Comparison of ENCODE assay signal across 18 cellular contexts in genomic region chr19:3813473-3814392, GRCh38. TPM values are rescaled to one million over a fixed set of nuclear protein-coding genes. Genes with fewer than 3 reads are reported as not detected.
DNase-seq lines count a peak whose midpoint lies in the region; ATAC-seq, FAIRE-seq and TF ChIP-seq lines count a peak whose summit lies in the region.
"Had no signal": no experiment of that assay in that cellular context is flagged by ENCODE, and none has a peak within 500 bp of the region (broad histone marks: within the 10 kb centered on the region; RNA-seq: fewer than 3 reads in every experiment).

No MANE protein-coding gene starts in this region.

- H3K36me3 ChIP-seq in astrocyte (ENCODE audit: insufficient read depth, low read length) (no peaks in the 10 kb centered on the region), spleen (no peaks in the 10 kb centered on the region)
- H3K36me3 ChIP-seq: thoracic aorta had no signal

- H3K27ac Mint-ChIP-seq in activated CD8-positive, alpha-beta memory T cell treated with anti-CD3 and anti-CD28 coated beads, Interleukin-2, amount 10 ng/mL, durations not matched to agents 7 days and 5 days = peak overlapping the region; percentile 86
- H3K27ac Mint-ChIP-seq in astrocyte (ENCODE audit: unreplicated experiment) = peak overlapping the region; percentile 19
- H3K27ac Mint-ChIP-seq: GM23338, mesothelial cell of epicardium had no signal

- no peak overlapping the region for H3K4me3 ChIP-seq in astrocyte (ENCODE audit: insufficient read depth, low read depth, low read length)
- H3K4me3 ChIP-seq in spleen = peak overlapping the region in 1 of 8 donors; percentile 52
- H3K4me3 ChIP-seq: A549, GM23338, thoracic aorta had no signal

- peak; percentile 58 for DNase-seq in activated CD8-positive, alpha-beta memory T cell treated with anti-CD3 and anti-CD28 coated beads, Interleukin-2, amount 10 ng/mL, durations not matched to agents 7 days and 5 days
- DNase-seq in activated CD8-positive, alpha-beta memory T cell treated with anti-CD3 and anti-CD28 coated beads, Interleukin-2, amount 50 U/mL, for 4 hours = no peak
- DNase-seq in astrocyte (ENCODE audit: low read depth) = no peak
- DNase-seq in spleen = no peak
- DNase-seq in NCI-H2029 (lab: John Stamatoyannopoulos, UW) = no peak
- DNase-seq in stimulated activated CD4-positive, alpha-beta T cell treated with anti-CD3 and anti-CD28 coated beads, Interleukin-4, amount 100 ng/mL, for 24 hours = no peak
- DNase-seq: DMS153, hypothalamus, NCI-H1105, NCI-H510A treated with DMSO at 0.1 percent for 48 hours, RPMI8226 had no signal

- no peak overlapping the region for H3K4me3 Mint-ChIP-seq in activated CD8-positive, alpha-beta memory T cell treated with anti-CD3 and anti-CD28 coated beads, Interleukin-2, amount 10 ng/mL, durations not matched to agents 7 days and 5 days
- no peak overlapping the region for H3K4me3 Mint-ChIP-seq in astrocyte (ENCODE audit: unreplicated experiment)
- H3K4me3 Mint-ChIP-seq: GM23338, mesothelial cell of epicardium had no signal

- no peaks in the 10 kb centered on the region for H4K20me1 ChIP-seq in astrocyte (ENCODE audit: insufficient read depth, low read length)

- 58 to 67% (median 63%) methylated on average over 16 to 22 of the region's 22 CpGs for WGBS in spleen, 5 donors

- H3K79me2 ChIP-seq in astrocyte (ENCODE audit: insufficient read depth, low read length) = no peaks in the 10 kb centered on the region

- no peaks in the 10 kb centered on the region for H3K27me3 Mint-ChIP-seq in activated CD8-positive, alpha-beta memory T cell treated with anti-CD3 and anti-CD28 coated beads, Interleukin-2, amount 10 ng/mL, durations not matched to agents 7 days and 5 days
- H3K27me3 Mint-ChIP-seq in astrocyte (ENCODE audit: low read depth, unreplicated experiment) = no peaks in the 10 kb centered on the region

- H3K9ac ChIP-seq in astrocyte (ENCODE audit: low read length) = no peak overlapping the region

- no peak overlapping the region for H3K4me2 ChIP-seq in astrocyte (ENCODE audit: low read length)
- H3K4me2 ChIP-seq: A549, GM23338 had no signal

- CTCF ChIA-PET in activated CD8-positive, alpha-beta memory T cell treated with anti-CD3 and anti-CD28 coated beads, Interleukin-2, amount 10 ng/mL, durations not matched to agents 7 days and 5 days (lab: Charles Lee) = interaction anchor here (0.6 to 3.5 kb wide), 8 partner anchors 9 to 52 kb away, joined by 3 to 29 read pairs (median 4); partner anchors contain the start of genes APBA3, MATK and MRPL54

- H3K9me3 ChIP-seq in astrocyte (ENCODE audit: insufficient read depth, low read depth, low read length) (no peaks in the 10 kb centered on the region), spleen (no peaks in the 10 kb centered on the region)
- H3K9me3 ChIP-seq: A549, thoracic aorta had no signal

- H3K27ac ChIP-seq in astrocyte (ENCODE audit: low read depth, low read length) (no peak overlapping the region), spleen (peak overlapping the region; percentile 66 to 90 (median 86))
- H3K27ac ChIP-seq: A549, thoracic aorta had no signal

- TF ChIP-seq POLR2A in spleen (IDR thresholded peaks at IDR 0.05) = no peak

- no peak for TF ChIP-seq CTCF in astrocyte (IDR thresholded peaks at IDR 0.05; ENCODE audit: insufficient read depth, low read depth, low read length)
- TF ChIP-seq CTCF in spleen (IDR thresholded peaks at IDR 0.05 in 8 of 11, conservative IDR thresholded peaks at IDR 0.05 in 3 of 11) = no peak

- H3K27me3 ChIP-seq in astrocyte (ENCODE audit: insufficient read depth, low read length) (no peaks in the 10 kb centered on the region), spleen (replicated peaks in 1 of 7) (no peaks in the 10 kb centered on the region)

- no peak for FAIRE-seq in astrocyte (lab: Jason Lieb, UNC)
- FAIRE-seq: A549, GM19239 had no signal

- H2AFZ ChIP-seq in astrocyte (ENCODE audit: low read depth, low read length) = no peak overlapping the region
- H2AFZ ChIP-seq: GM23338 had no signal

- H3K4me1 Mint-ChIP-seq in activated CD8-positive, alpha-beta memory T cell treated with anti-CD3 and anti-CD28 coated beads, Interleukin-2, amount 10 ng/mL, durations not matched to agents 7 days and 5 days = peaks cover 38% of the 10 kb centered on the region
- H3K4me1 Mint-ChIP-seq in astrocyte (ENCODE audit: low read depth, unreplicated experiment) = peaks cover 5% of the 10 kb centered on the region
- H3K4me1 Mint-ChIP-seq: GM23338, mesothelial cell of epicardium had no signal

- intact Hi-C loops in spleen (cut with DNase I; ENCODE audit: low total_unique reads) = no loop called here

- peaks cover 1% of the 10 kb centered on the region for H3K36me3 Mint-ChIP-seq in activated CD8-positive, alpha-beta memory T cell treated with anti-CD3 and anti-CD28 coated beads, Interleukin-2, amount 10 ng/mL, durations not matched to agents 7 days and 5 days
- H3K36me3 Mint-ChIP-seq in astrocyte (ENCODE audit: low read depth, unreplicated experiment) = no peaks in the 10 kb centered on the region
- H3K36me3 Mint-ChIP-seq: mesothelial cell of epicardium had no signal

- ATAC-seq in activated CD8-positive, alpha-beta memory T cell treated with anti-CD3 and anti-CD28 coated beads, Interleukin-2, amount 10 ng/mL, durations not matched to agents 7 days and 5 days = no peak
- ATAC-seq: A549, GM23338 had no signal

- H3K4me1 ChIP-seq in astrocyte (ENCODE audit: insufficient read depth, low read length) (peaks cover 7% of the 10 kb centered on the region), spleen (peaks cover 31 to 83% (median 53%) of the 10 kb centered on the region in 6 donors)
- H3K4me1 ChIP-seq: A549 had no signal

- no peaks in the 10 kb centered on the region for H3K9me3 Mint-ChIP-seq in activated CD8-positive, alpha-beta memory T cell treated with anti-CD3 and anti-CD28 coated beads, Interleukin-2, amount 10 ng/mL, durations not matched to agents 7 days and 5 days (ENCODE audit: low read depth)
- no peaks in the 10 kb centered on the region for H3K9me3 Mint-ChIP-seq in astrocyte (ENCODE audit: unreplicated experiment)
- H3K9me3 Mint-ChIP-seq: GM23338, mesothelial cell of epicardium had no signal

RNA-seq across cellular contexts. Expression of gene MATK, which starts 27.6 kb away (rescaled TPM):
- 10 to 100 TPM; 26.8 to 30.8 TPM for total RNA-seq in activated CD8-positive, alpha-beta memory T cell treated with anti-CD3 and anti-CD28 coated beads, Interleukin-2, amount 10 ng/mL, durations not matched to agents 7 days and 5 days
- total RNA-seq in astrocyte (0.22 TPM in 1 of 2 replicates, not detected in the other), spleen (10 to 100 TPM in 6 of 7 donors, 1 to 10 TPM in 1; 8.1 to 22.6 (median 15.2) TPM)
- polyA plus RNA-seq in spleen = 10 to 100 TPM; 16.2 to 19.1 (median 18.7) TPM

RNA-seq across cellular contexts. Expression of gene RAX2, which starts 41.7 kb away (rescaled TPM):
- total RNA-seq in activated CD8-positive, alpha-beta memory T cell treated with anti-CD3 and anti-CD28 coated beads, Interleukin-2, amount 10 ng/mL, durations not matched to agents 7 days and 5 days = not detected
- total RNA-seq in astrocyte = not detected in 2 replicates
- not detected for total RNA-seq in spleen
- not detected for polyA plus RNA-seq in spleen
- total RNA-seq: GM23338, mesothelial cell of epicardium, renal cortical epithelial cell, thoracic aorta had no signal
- polyA plus RNA-seq: A549, esophagus had no signal

RNA-seq across cellular contexts. Expression of gene MRPL54, which starts 51.3 kb away (rescaled TPM):
- 10 to 100 TPM; 74.0 to 89.8 TPM for total RNA-seq in activated CD8-positive, alpha-beta memory T cell treated with anti-CD3 and anti-CD28 coated beads, Interleukin-2, amount 10 ng/mL, durations not matched to agents 7 days and 5 days
- total RNA-seq in astrocyte (41.6 and 43.5 TPM in 2 replicates), spleen (10 to 100 TPM; 38.7 to 66.2 (median 48.2) TPM)
- polyA plus RNA-seq in spleen = 100 to 1,000 TPM; 128 to 157 (median 140) TPM

RNA-seq across cellular contexts. Expression of gene APBA3, which starts 52.2 kb away (rescaled TPM):
- total RNA-seq in activated CD8-positive, alpha-beta memory T cell treated with anti-CD3 and anti-CD28 coated beads, Interleukin-2, amount 10 ng/mL, durations not matched to agents 7 days and 5 days = 10 to 100 TPM; 50.3 to 65.5 TPM
- 16.4 and 16.5 TPM in 2 replicates for total RNA-seq in astrocyte
- 10 to 100 TPM; 28.8 to 37.1 (median 34.3) TPM for total RNA-seq in spleen
- polyA plus RNA-seq in spleen = 10 to 100 TPM; 17.1 to 30.8 (median 17.5) TPM

RNA-seq across cellular contexts. Expression of gene ZFR2, which starts 55.1 kb away (rescaled TPM):
- under 1 TPM; 0.26 TPM for total RNA-seq in activated CD8-positive, alpha-beta memory T cell treated with anti-CD3 and anti-CD28 coated beads, Interleukin-2, amount 10 ng/mL, durations not matched to agents 7 days and 5 days
- total RNA-seq in astrocyte = 2.0 and 2.1 TPM in 2 replicates
- total RNA-seq in spleen = under 1 TPM in 4 of 7 donors, not detected in 3; 0.13 to 0.92 (median 0.47) TPM
- polyA plus RNA-seq in spleen = under 1 TPM; 0.11 to 0.43 (median 0.26) TPM
- total RNA-seq: thoracic aorta had no signal
